ENCODE assay signal across 32 cellular contexts in the genomic region with DNA sequence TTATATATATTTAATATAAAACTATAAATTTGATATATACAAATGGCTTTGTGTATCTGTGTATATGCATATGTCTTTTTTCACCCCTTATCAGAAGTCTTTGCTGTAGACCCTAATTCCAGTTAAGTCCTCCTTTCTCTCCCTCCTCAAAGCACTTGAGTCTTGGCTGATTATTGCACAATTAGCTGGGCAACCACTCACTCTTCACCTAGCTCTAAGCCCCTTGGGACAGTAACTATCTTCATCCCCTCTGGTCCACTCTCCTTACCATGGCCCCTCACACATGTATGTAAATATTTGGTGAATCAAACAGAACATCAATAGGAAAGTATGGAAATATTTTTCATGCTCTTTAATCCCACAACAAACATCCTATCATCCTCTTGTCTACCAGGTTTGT. TPM values are rescaled to one million over a fixed set of nuclear protein-coding genes. Genes with fewer than 3 reads are reported as not detected.
"Had no signal": no experiment of that assay in that cellular context is flagged by ENCODE, and none has a peak within 500 bp of the region (broad histone marks: within the 10 kb centered on the region; RNA-seq: fewer than 3 reads in every experiment).

No MANE protein-coding gene starts in this region.

- H3K4me1 Mint-ChIP-seq: mesothelial cell of epicardium had no signal

- FAIRE-seq: colon, endothelial cell of umbilical vein, islet of Langerhans, keratinocyte had no signal

- H3K27ac ChIP-seq: coronary artery, esophagus squamous epithelium, gastrocnemius medialis, heart right ventricle, left lung, lower lobe of right lung had no signal

- H3K36me3 Mint-ChIP-seq: mesothelial cell of epicardium had no signal

- H3K9me3 ChIP-seq: esophagus squamous epithelium, gastrocnemius medialis, heart right ventricle, left lung, lower lobe of right lung, mucosa of descending colon had no signal

- H3K4me3 ChIP-seq: coronary artery, dorsolateral prefrontal cortex, esophagus squamous epithelium, gastrocnemius medialis, heart right ventricle, left lung, lower lobe of right lung, mucosa of descending colon had no signal

- H3K4me3 Mint-ChIP-seq: mesothelial cell of epicardium had no signal

- H3K9me3 Mint-ChIP-seq: mesothelial cell of epicardium had no signal

- H3K27ac Mint-ChIP-seq: mesothelial cell of epicardium had no signal

- ATAC-seq: gastrocnemius medialis, heart right ventricle, left cardiac atrium, left lung, left ventricle myocardium superior, lower lobe of right lung, mucosa of descending colon had no signal

- H3K4me1 ChIP-seq: esophagus squamous epithelium, left lung, lower lobe of right lung had no signal

- DNase-seq: dermis blood vessel endothelial cell; dorsolateral prefrontal cortex; effector CD4-positive, alpha-beta T cell; effector memory CD4-positive, alpha-beta T cell; esophagus squamous epithelium; foreskin fibroblast; foreskin melanocyte; gastrocnemius medialis; glutamatergic neuron; head of caudate nucleus; heart right ventricle; hippocampal formation; left cardiac atrium; left lung; left ventricle myocardium superior; lower lobe of right lung; mesenchymal stem cell; mucosa of descending colon had no signal

- H3K36me3 ChIP-seq: esophagus squamous epithelium, gastrocnemius medialis, heart right ventricle, left lung, lower lobe of right lung had no signal

- H3K27me3 ChIP-seq: dorsolateral prefrontal cortex, esophagus squamous epithelium, gastrocnemius medialis, heart right ventricle, left lung had no signal

RNA-seq across cellular contexts. Expression of a gene that starts 0.9 kb away (rescaled TPM):
- total RNA-seq: cerebellum, dermis blood vessel endothelial cell, endothelial cell of umbilical vein, epithelial cell of proximal tubule, esophagus squamous epithelium, gastrocnemius medialis, glomerular endothelial cell, heart right ventricle, kidney epithelial cell, left cardiac atrium, left ventricle myocardium superior, lower leg skin, lower lobe of right lung, lung microvascular endothelial cell, mesenteric fat pad, mesothelial cell of epicardium, mucosa of descending colon had no signal
- polyA plus RNA-seq: endothelial cell of umbilical vein, esophagus, heart right ventricle had no signal
